In genomic region chr16:87949071-87949744, GRCh38 we compare ENCODE assay signal across 13 cellular contexts. TPM values are rescaled to one million over a fixed set of nuclear protein-coding genes. Genes with fewer than 3 reads are reported as not detected.
DNase-seq lines count a peak whose midpoint lies in the region; FAIRE-seq and TF ChIP-seq lines count a peak whose summit lies in the region.
"Had no signal": no experiment of that assay in that cellular context is flagged by ENCODE, and none has a peak within 500 bp of the region (broad histone marks: within the 10 kb centered on the region; RNA-seq: fewer than 3 reads in every experiment).

No MANE protein-coding gene starts in this region.

- TF ChIP-seq POLR2A in testis (IDR thresholded peaks at IDR 0.05): no peak

- H3K4me3 Mint-ChIP-seq in CD8-positive, alpha-beta memory T cell: peak overlapping the region; percentile 17 to 73 (median 45)
- H3K4me3 Mint-ChIP-seq in IgD-negative memory B cell: peak overlapping the region in 3 of 4 donors; percentile 38 to 85 (median 60)
- no peak overlapping the region for H3K4me3 Mint-ChIP-seq in astrocyte (ENCODE audit: unreplicated experiment)
- H3K4me3 Mint-ChIP-seq in neural progenitor cell: peak overlapping the region; percentile 66

- no peak for DNase-seq in CD8-positive, alpha-beta memory T cell
- DNase-seq in astrocyte (ENCODE audit: low read depth): no peak
- no peak for DNase-seq in neural progenitor cell (ENCODE audit: low spot score)
- DNase-seq in nucleus accumbens (lab: John Stamatoyannopoulos, UW): no peak
- DNase-seq in SK-N-DZ (ENCODE audit: low spot score): no peak
- no peak for DNase-seq in GM20000 (ENCODE audit: low spot score)
- no peak for DNase-seq in testis
- DNase-seq: islet precursor cell; Kasumi-1; NCI-H187 treated with DMSO at 0.1 percent for 48 hours; NK-92 treated with Interleukin-12 subunit alpha and Interleukin-12 subunit beta, amount 100 ng/mL, for 24 hours had no signal

- H2AFZ ChIP-seq in astrocyte (ENCODE audit: low read depth, low read length) (peak overlapping the region; percentile 43), neural progenitor cell (replicated peaks) (no peak overlapping the region)

- no peak overlapping the region for H3K4me3 ChIP-seq in CD8-positive, alpha-beta memory T cell (ENCODE audit: low read length)
- H3K4me3 ChIP-seq in astrocyte (ENCODE audit: insufficient read depth, low read depth, low read length) (no peak overlapping the region), neural progenitor cell (no peak overlapping the region), testis (peak overlapping the region in 1 of 2 donors; percentile 83)

- H3K27me3 ChIP-seq in CD8-positive, alpha-beta memory T cell (ENCODE audit: insufficient read depth, low read length, poor library complexity, severe bottlenecking): no peaks in the 10 kb centered on the region
- H3K27me3 ChIP-seq in astrocyte (ENCODE audit: insufficient read depth, low read length): no peaks in the 10 kb centered on the region
- no peaks in the 10 kb centered on the region for H3K27me3 ChIP-seq in neural progenitor cell
- no peaks in the 10 kb centered on the region for H3K27me3 ChIP-seq in testis

- CTCF ChIA-PET in CD8-positive, alpha-beta memory T cell (lab: Charles Lee): interaction anchor here (0.8 to 2.2 kb wide), 3 partner anchors 10 to 566 kb away, joined by 3 to 7 read pairs (median 3); partner anchors contain the start of gene FBXO31

- no peak for TF ChIP-seq CTCF in astrocyte (IDR thresholded peaks at IDR 0.05; ENCODE audit: insufficient read depth, low read depth, low read length)
- no peak for TF ChIP-seq CTCF in neural progenitor cell (IDR thresholded peaks at IDR 0.05)
- no peak for TF ChIP-seq CTCF in GM20000 (IDR thresholded peaks at IDR 0.05; ENCODE audit: extremely low read depth, missing control alignments)
- TF ChIP-seq CTCF in testis (IDR thresholded peaks at IDR 0.05): no peak

- H3K27me3 Mint-ChIP-seq in CD8-positive, alpha-beta memory T cell: peaks cover 5 to 9% of the 10 kb centered on the region in 2 donors
- H3K27me3 Mint-ChIP-seq in IgD-negative memory B cell: peaks cover 6% of the 10 kb centered on the region
- H3K27me3 Mint-ChIP-seq in astrocyte (ENCODE audit: low read depth, unreplicated experiment): no peaks in the 10 kb centered on the region
- H3K27me3 Mint-ChIP-seq in neural progenitor cell (ENCODE audit: insufficient read depth, low read depth): peaks cover 3% of the 10 kb centered on the region

- H3K4me1 Mint-ChIP-seq in CD8-positive, alpha-beta memory T cell: peaks cover 23 to 36% (median 23%) of the 10 kb centered on the region in 3 donors
- H3K4me1 Mint-ChIP-seq in IgD-negative memory B cell (peaks cover 23 to 37% (median 36%) of the 10 kb centered on the region in 3 donors), astrocyte (ENCODE audit: low read depth, unreplicated experiment) (peaks cover 14% of the 10 kb centered on the region), neural progenitor cell (peaks cover 12% of the 10 kb centered on the region)

- H3K27ac Mint-ChIP-seq in CD8-positive, alpha-beta memory T cell: peak overlapping the region in 2 of 8 donors; percentile 58 to 68
- H3K27ac Mint-ChIP-seq in IgD-negative memory B cell (peak overlapping the region in 2 of 3 donors; percentile 19 to 88), astrocyte (ENCODE audit: unreplicated experiment) (peak overlapping the region; percentile 37), neural progenitor cell (no peak overlapping the region)

- POLR2A ChIA-PET in CD8-positive, alpha-beta memory T cell (lab: Charles Lee): no interaction called here

- peaks cover 0 to 20% (median 7%) of the 10 kb centered on the region in 3 donors for H3K36me3 Mint-ChIP-seq in CD8-positive, alpha-beta memory T cell
- peaks cover 1% of the 10 kb centered on the region for H3K36me3 Mint-ChIP-seq in IgD-negative memory B cell
- peaks cover 2% of the 10 kb centered on the region for H3K36me3 Mint-ChIP-seq in astrocyte (ENCODE audit: low read depth, unreplicated experiment)
- peaks cover 3% of the 10 kb centered on the region for H3K36me3 Mint-ChIP-seq in neural progenitor cell

- no peak overlapping the region for H3K27ac ChIP-seq in CD8-positive, alpha-beta memory T cell (ENCODE audit: low read depth, low read length)
- no peak overlapping the region for H3K27ac ChIP-seq in astrocyte (ENCODE audit: low read depth, low read length)
- no peak overlapping the region for H3K27ac ChIP-seq in neural progenitor cell
- no peak overlapping the region for H3K27ac ChIP-seq in testis
- H3K27ac ChIP-seq: thoracic aorta had no signal

- no peaks in the 10 kb centered on the region for H3K36me3 ChIP-seq in CD8-positive, alpha-beta memory T cell (ENCODE audit: insufficient read depth, low read length)
- H3K36me3 ChIP-seq in astrocyte (ENCODE audit: insufficient read depth, low read length): peaks cover 2% of the 10 kb centered on the region
- H3K36me3 ChIP-seq in neural progenitor cell: no peaks in the 10 kb centered on the region
- H3K36me3 ChIP-seq in testis (ENCODE audit: low read depth, missing control alignments): no peaks in the 10 kb centered on the region
- H3K36me3 ChIP-seq: thoracic aorta had no signal

- peaks cover 19% of the 10 kb centered on the region for H3K4me1 ChIP-seq in CD8-positive, alpha-beta memory T cell (ENCODE audit: insufficient read depth, low read length)
- H3K4me1 ChIP-seq in astrocyte (ENCODE audit: insufficient read depth, low read length) (peaks cover 19% of the 10 kb centered on the region), neural progenitor cell (peaks cover 12% of the 10 kb centered on the region), testis (peaks cover 9% of the 10 kb centered on the region)

- WGBS in testis, 2 donors: 71 to 82% methylated on average over 16 of the region's 16 CpGs

- H3K9me3 ChIP-seq in CD8-positive, alpha-beta memory T cell (ENCODE audit: low read length): no peaks in the 10 kb centered on the region
- H3K9me3 ChIP-seq in astrocyte (ENCODE audit: insufficient read depth, low read depth, low read length) (no peaks in the 10 kb centered on the region), neural progenitor cell (ENCODE audit: low read depth) (no peaks in the 10 kb centered on the region), testis (no peaks in the 10 kb centered on the region)
- H3K9me3 ChIP-seq: thoracic aorta had no signal

- H3F3A ChIP-seq in neural progenitor cell (ENCODE audit: low read depth): peaks cover 8% of the 10 kb centered on the region

- H3K4me2 ChIP-seq in astrocyte (ENCODE audit: low read length): no peak overlapping the region
- no peak overlapping the region for H3K4me2 ChIP-seq in neural progenitor cell

- intact Hi-C loops in testis (cut with DNase I; ENCODE audit: low total_unique reads): no loop called here

- no peak for FAIRE-seq in astrocyte (lab: Jason Lieb, UNC)

- H3K79me2 ChIP-seq in astrocyte (ENCODE audit: insufficient read depth, low read length) (peaks cover 26% of the 10 kb centered on the region), neural progenitor cell (ENCODE audit: low read depth) (peaks cover 26% of the 10 kb centered on the region)

- H3K9me3 Mint-ChIP-seq in CD8-positive, alpha-beta memory T cell: no peaks in the 10 kb centered on the region
- H3K9me3 Mint-ChIP-seq in IgD-negative memory B cell (no peaks in the 10 kb centered on the region), astrocyte (ENCODE audit: unreplicated experiment) (no peaks in the 10 kb centered on the region), neural progenitor cell (no peaks in the 10 kb centered on the region)

- peaks cover 1% of the 10 kb centered on the region for H4K20me1 ChIP-seq in astrocyte (ENCODE audit: insufficient read depth, low read length)
- H4K20me1 ChIP-seq in neural progenitor cell (ENCODE audit: low read depth): peaks cover 19% of the 10 kb centered on the region

- H3K9ac ChIP-seq in astrocyte (ENCODE audit: low read length) (no peak overlapping the region), neural progenitor cell (no peak overlapping the region)

RNA-seq across cellular contexts. Expression of gene BANP, which starts 2.0 kb away (rescaled TPM):
- total RNA-seq in CD8-positive, alpha-beta memory T cell: 10 to 100 TPM; 29.5 to 32.5 TPM
- polyA plus RNA-seq in CD8-positive, alpha-beta memory T cell: 28.5 TPM
- polyA plus RNA-seq in IgD-negative memory B cell (37.3 TPM), testis (ENCODE audit: insufficient read depth, low read depth, low replicate concordance) (25.3 TPM)
- total RNA-seq in astrocyte (26.0 and 28.9 TPM in 2 replicates), neural progenitor cell (ENCODE audit: low replicate concordance) (29.0 and 30.4 TPM in 2 replicates), testis (10 to 100 TPM; 55.9 to 60.2 TPM)
- polyA plus RNA-seq in SK-N-DZ (2014; cell fraction: cytosol; rRNA removed): 19.1 and 26.6 TPM in 2 replicates
- 27.9 and 35.3 TPM in 2 replicates for polyA plus RNA-seq in SK-N-DZ (2014; cell fraction: nucleus; rRNA removed)

RNA-seq across cellular contexts. Expression of gene CA5A, which starts 12.9 kb away (rescaled TPM):
- not detected for total RNA-seq in CD8-positive, alpha-beta memory T cell
- polyA plus RNA-seq in CD8-positive, alpha-beta memory T cell: not detected
- polyA plus RNA-seq in IgD-negative memory B cell (not detected), testis (ENCODE audit: insufficient read depth, low read depth, low replicate concordance) (not detected)
- total RNA-seq in astrocyte (not detected in 2 replicates), neural progenitor cell (ENCODE audit: low replicate concordance) (not detected in 2 replicates), testis (not detected)
- polyA plus RNA-seq in SK-N-DZ (2014; cell fraction: cytosol; rRNA removed): not detected in 2 replicates
- 1.3 TPM in 1 of 2 replicates, not detected in the other for polyA plus RNA-seq in SK-N-DZ (2014; cell fraction: nucleus; rRNA removed)
- total RNA-seq: thoracic aorta had no signal
